10 cellular contexts compared by ENCODE assay signal in genomic region chr11:78224906-78225420, GRCh38.
"Had no signal": no experiment of that assay in that cellular context is flagged by ENCODE, and none has a peak within 500 bp of the region (broad histone marks: within the 10 kb centered on the region; RNA-seq: fewer than 3 reads in every experiment).

No MANE protein-coding gene starts in this region.

- H3K27ac Mint-ChIP-seq: activated CD4-positive, alpha-beta T cell treated with anti-CD3 and anti-CD28 coated beads, Interleukin-2, amount 10 ng/mL, durations not matched to agents 7 days and 5 days; activated CD8-positive, alpha-beta memory T cell treated with anti-CD3 and anti-CD28 coated beads, Interleukin-2, amount 10 ng/mL, durations not matched to agents 7 days and 5 days had no signal

- ATAC-seq: activated CD8-positive, alpha-beta memory T cell treated with anti-CD3 and anti-CD28 coated beads, Interleukin-2, amount 10 ng/mL, durations not matched to agents 7 days and 5 days; activated T-cell treated with anti-CD3 and anti-CD28 coated beads, Interleukin-2, amount 50 U/mL, for 4 hours; pancreas had no signal

- H3K27me3 Mint-ChIP-seq: activated CD4-positive, alpha-beta T cell treated with anti-CD3 and anti-CD28 coated beads, Interleukin-2, amount 10 ng/mL, durations not matched to agents 7 days and 5 days; activated CD8-positive, alpha-beta memory T cell treated with anti-CD3 and anti-CD28 coated beads, Interleukin-2, amount 10 ng/mL, durations not matched to agents 7 days and 5 days had no signal

- H3K4me3 Mint-ChIP-seq: activated CD4-positive, alpha-beta T cell treated with anti-CD3 and anti-CD28 coated beads, Interleukin-2, amount 10 ng/mL, durations not matched to agents 7 days and 5 days; activated CD8-positive, alpha-beta memory T cell treated with anti-CD3 and anti-CD28 coated beads, Interleukin-2, amount 10 ng/mL, durations not matched to agents 7 days and 5 days; activated T-cell treated with anti-CD3 and anti-CD28 coated beads, Interleukin-2, amount 50 U/mL, for 4 hours had no signal

- H3K9me3 ChIP-seq: esophagus muscularis mucosa, pancreas, sigmoid colon, SJSA1, spleen had no signal

- DNase-seq: activated CD4-positive, alpha-beta T cell treated with anti-CD3 and anti-CD28 coated beads, Interleukin-2, amount 10 ng/mL, durations not matched to agents 7 days and 5 days; activated CD8-positive, alpha-beta memory T cell treated with anti-CD3 and anti-CD28 coated beads, Interleukin-2, amount 10 ng/mL, durations not matched to agents 7 days and 5 days; activated T-cell treated with anti-CD3 and anti-CD28 coated beads, Interleukin-2, amount 50 U/mL, for 4 hours; islet precursor cell; pancreas; sigmoid colon; spleen; SW 1271 had no signal

- H3K9me3 Mint-ChIP-seq: activated CD4-positive, alpha-beta T cell treated with anti-CD3 and anti-CD28 coated beads, Interleukin-2, amount 10 ng/mL, durations not matched to agents 7 days and 5 days; activated T-cell treated with anti-CD3 and anti-CD28 coated beads, Interleukin-2, amount 50 U/mL, for 4 hours had no signal
